In the genomic region with DNA sequence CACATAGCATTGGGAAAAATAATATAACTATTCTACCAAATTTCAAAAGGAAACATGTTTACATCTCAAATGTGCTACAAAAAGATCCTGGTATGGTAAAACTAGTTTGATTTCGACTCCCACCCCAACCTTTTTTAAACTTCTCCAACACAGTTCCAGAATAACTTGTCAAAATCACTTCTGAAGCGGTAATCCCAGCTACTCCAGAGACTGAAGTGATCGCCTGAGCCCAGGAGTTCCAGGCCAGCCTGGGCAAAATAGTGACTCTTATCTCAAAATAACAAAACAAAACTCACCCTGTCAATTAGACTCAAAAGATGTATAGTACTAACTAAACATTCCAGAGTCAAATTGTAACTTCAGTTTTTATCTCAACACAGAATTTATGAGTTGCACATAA, we compare ENCODE assay signal across 10 cellular contexts.
DNase-seq lines count a peak whose midpoint lies in the region; ATAC-seq, FAIRE-seq and TF ChIP-seq lines count a peak whose summit lies in the region.
"Had no signal": no experiment of that assay in that cellular context is flagged by ENCODE, and none has a peak within 500 bp of the region (broad histone marks: within the 10 kb centered on the region; RNA-seq: fewer than 3 reads in every experiment).

No MANE protein-coding gene starts in this region.

- H3K27me3 ChIP-seq in GM12878 (replicated peaks in 1 of 2; ENCODE audit: control insufficient read depth in 2 of 2, insufficient read depth in 2 of 2, low read length in 1 of 2): no peaks in the 10 kb centered on the region
- no peaks in the 10 kb centered on the region for H3K27me3 ChIP-seq in tibial nerve

- peaks cover 37% of the 10 kb centered on the region for H3K4me1 Mint-ChIP-seq in activated T-cell treated with anti-CD3 and anti-CD28 coated beads, Interleukin-2, amount 50 U/mL, for 4 hours (ENCODE audit: low read depth)
- H3K4me1 Mint-ChIP-seq in memory B cell: peaks cover 26% of the 10 kb centered on the region

- peak overlapping the region; percentile 68 for H3K9ac ChIP-seq in GM12878 (ENCODE audit: control insufficient read depth, insufficient read depth, low read length)

- RAD21 ChIA-PET in GM12878 (lab: Charles Lee; ENCODE audit: unreplicated experiment): interaction anchor here (1.5 to 2.8 kb wide), 4 partner anchors 8 to 64 kb away, joined by 3 to 25 read pairs (median 8); no protein-coding TSS in a partner anchor

- H3K4me3 Mint-ChIP-seq in activated T-cell treated with anti-CD3 and anti-CD28 coated beads, Interleukin-2, amount 50 U/mL, for 4 hours: peak overlapping the region; percentile 79
- H3K4me3 Mint-ChIP-seq in memory B cell: peak overlapping the region; percentile 68

- H3K36me3 ChIP-seq in GM12878 (ENCODE audit: control insufficient read depth in 2 of 2, insufficient read depth in 2 of 2, low read length in 1 of 2): no peaks in the 10 kb centered on the region
- no peaks in the 10 kb centered on the region for H3K36me3 ChIP-seq in tibial nerve

- peak overlapping the region; percentile 96 for H3K27ac Mint-ChIP-seq in memory B cell

- no TSS peak for BruUV-seq in GM12878 (replicated peaks; lab: Mats Ljungman, UMichigan)

- H3K27me3 Mint-ChIP-seq in activated T-cell treated with anti-CD3 and anti-CD28 coated beads, Interleukin-2, amount 50 U/mL, for 4 hours (ENCODE audit: low read depth): no peaks in the 10 kb centered on the region
- no peaks in the 10 kb centered on the region for H3K27me3 Mint-ChIP-seq in memory B cell

- no peak for DNase-seq in activated T-cell treated with anti-CD3 and anti-CD28 coated beads, Interleukin-2, amount 50 U/mL, for 4 hours
- DNase-seq in activated T-cell treated with anti-CD3 and anti-CD28 coated beads, Interleukin-2, amount 50 U/mL, for 1 hour: no peak
- DNase-seq in GM12878 (ENCODE audit: low read depth, low spot score) (no peak), memory B cell (ENCODE audit: low spot score in 2 of 2) (no peak), tibial nerve (ENCODE audit: low spot score in 2 of 2) (no peak), GM10248 (ENCODE audit: extremely low spot score) (no peak), NCI-H1105 treated with DMSO at 0.1 percent for 48 hours (lab: John Stamatoyannopoulos, UW) (no peak), DMS114 treated with DMSO at 0.1 percent for 48 hours (lab: John Stamatoyannopoulos, UW; ENCODE audit: unreplicated experiment) (no peak)
- DNase-seq: NCI-H2107 had no signal

- intact Hi-C loops in GM12878 (cut with micrococcal nuclease; ENCODE audit: unreplicated experiment): no loop called here

- H3K4me1 ChIP-seq in GM12878 (ENCODE audit: control insufficient read depth, insufficient read depth, low read length) (peaks cover 15% of the 10 kb centered on the region), tibial nerve (peaks cover 0 to 49% (median 17%) of the 10 kb centered on the region in 4 donors)

- TF ChIP-seq RAD21 in GM12878 (IDR thresholded peaks at IDR 0.05; ENCODE audit: insufficient read depth, low read depth, low read length): no peak

- H3K27ac ChIP-seq in GM12878 (ENCODE audit: control insufficient read depth, insufficient read depth) (peak overlapping the region; percentile 91), tibial nerve (peak overlapping the region; percentile 70 to 93 (median 80))
- H3K27ac ChIP-seq: VCaP had no signal

- TF ChIP-seq POLR2A in GM12878 (IDR thresholded peaks at IDR 0.05; ENCODE audit: low read depth, low read length) (no peak), tibial nerve (IDR thresholded peaks at IDR 0.05) (no peak)

- no peaks in the 10 kb centered on the region for H3K9me3 Mint-ChIP-seq in activated T-cell treated with anti-CD3 and anti-CD28 coated beads, Interleukin-2, amount 50 U/mL, for 4 hours
- no peaks in the 10 kb centered on the region for H3K9me3 Mint-ChIP-seq in memory B cell

- no peak overlapping the region; the same call in 1 of the 2 replicates for H2AFZ ChIP-seq in GM12878 (ENCODE audit: control insufficient read depth, low read depth, low read length)

- CTCF ChIA-PET in GM12878 (lab: Yijun Ruan, JAX) (interaction anchor here (1.3 to 2.8 kb wide), 6 partner anchors 13 to 87 kb away, joined by 4 to 15 read pairs (median 8); no protein-coding TSS in a partner anchor), GM10248 (lab: Yijun Ruan, JAX) (interaction anchor here (0.8 to 2.0 kb wide), 4 partner anchors 12 to 64 kb away, joined by 3 to 12 read pairs (median 10); no protein-coding TSS in a partner anchor)

- peaks cover 36% of the 10 kb centered on the region for H3K79me2 ChIP-seq in GM12878 (ENCODE audit: control insufficient read depth, insufficient read depth, low read length)

- SMC1A ChIA-PET in GM12878 (lab: Charles Lee; ENCODE audit: uncharacterized antibody, unreplicated experiment): interaction anchor here (0.9 to 6.1 kb wide), 11 partner anchors 9 to 83 kb away, joined by 3 to 45 read pairs (median 5); no protein-coding TSS in a partner anchor

- H3K9me3 ChIP-seq in GM12878 (replicated peaks; ENCODE audit: control insufficient read depth, insufficient read depth, low read length): no peaks in the 10 kb centered on the region
- H3K9me3 ChIP-seq in tibial nerve: no peaks in the 10 kb centered on the region

- TF ChIP-seq CTCF in GM12878 (IDR thresholded peaks at IDR 0.05 in 2 of 3, conservative IDR thresholded peaks at IDR 0.05 in 1 of 3; ENCODE audit: control insufficient read depth in 2 of 3, extremely low read depth in 1 of 3, insufficient read depth in 1 of 3, low read depth in 3 of 3, low read length in 3 of 3): no peak
- TF ChIP-seq CTCF in tibial nerve (IDR thresholded peaks at IDR 0.05): no peak
- TF ChIP-seq CTCF in GM10248 (IDR thresholded peaks at IDR 0.05; ENCODE audit: control extremely low read depth, extremely low read depth, low read depth, missing control alignments): no peak

- H3K36me3 Mint-ChIP-seq in activated T-cell treated with anti-CD3 and anti-CD28 coated beads, Interleukin-2, amount 50 U/mL, for 4 hours (ENCODE audit: insufficient read depth): peaks cover 4% of the 10 kb centered on the region
- no peaks in the 10 kb centered on the region for H3K36me3 Mint-ChIP-seq in memory B cell

- no peak for ATAC-seq in activated T-cell treated with anti-CD3 and anti-CD28 coated beads, Interleukin-2, amount 50 U/mL, for 4 hours
- ATAC-seq in GM12878: no peak
- ATAC-seq in memory B cell (ENCODE audit: low read depth): no peak

- H4K20me1 ChIP-seq in GM12878 (ENCODE audit: control insufficient read depth, insufficient read depth): no peaks in the 10 kb centered on the region

- in situ Hi-C loops in GM12878 (cut with MboI): no loop called here

- POLR2A ChIA-PET in GM12878 (lab: Charles Lee) (interaction anchor here (1.6 to 4.1 kb wide), 3 partner anchors 9 to 20 kb away, joined by 5 to 41 read pairs (median 6); no protein-coding TSS in a partner anchor), GM10248 (lab: Yijun Ruan, JAX) (no interaction called here)

- TF ChIP-seq EP300 in GM12878 (IDR thresholded peaks at IDR 0.05; ENCODE audit: borderline replicate concordance in 1 of 2, control insufficient read depth in 1 of 2, low read depth in 2 of 2, low read length in 2 of 2): no peak
- no peak for TF ChIP-seq EP300 in tibial nerve (IDR thresholded peaks at IDR 0.05)

- FAIRE-seq in GM12878 (lab: Jason Lieb, UNC): no peak

- WGBS in GM12878 (ENCODE audit: insufficient coverage, insufficient replicate concordance, low lambda C conversion rate, missing lambda C conversion rate): 84% methylated on average over 3 of the region's 3 CpGs
- 39 to 49% methylated on average over 3 of the region's 3 CpGs for WGBS in tibial nerve, 2 donors

- H3K4me3 ChIP-seq in GM12878: peak overlapping the region; percentile 66; the same call in 1 of the 2 replicates
- peak overlapping the region in 2 of 4 donors; percentile 30 to 45 for H3K4me3 ChIP-seq in tibial nerve

- H3K4me2 ChIP-seq in GM12878 (ENCODE audit: control insufficient read depth, insufficient read depth): peak overlapping the region; percentile 83

TF ChIP-seq in GM12878, 131 proteins besides CTCF, POLR2A, EP300 and RAD21 (continues in another document):
- TF ChIP-seq ZNF384 (IDR thresholded peaks at IDR 0.05; ENCODE audit: borderline replicate concordance, low read depth, low read length): no peak
- TF ChIP-seq FOS (IDR thresholded peaks at IDR 0.05; ENCODE audit: borderline replicate concordance, extremely low read depth, insufficient read length): no peak
- TF ChIP-seq, protein P1, sequence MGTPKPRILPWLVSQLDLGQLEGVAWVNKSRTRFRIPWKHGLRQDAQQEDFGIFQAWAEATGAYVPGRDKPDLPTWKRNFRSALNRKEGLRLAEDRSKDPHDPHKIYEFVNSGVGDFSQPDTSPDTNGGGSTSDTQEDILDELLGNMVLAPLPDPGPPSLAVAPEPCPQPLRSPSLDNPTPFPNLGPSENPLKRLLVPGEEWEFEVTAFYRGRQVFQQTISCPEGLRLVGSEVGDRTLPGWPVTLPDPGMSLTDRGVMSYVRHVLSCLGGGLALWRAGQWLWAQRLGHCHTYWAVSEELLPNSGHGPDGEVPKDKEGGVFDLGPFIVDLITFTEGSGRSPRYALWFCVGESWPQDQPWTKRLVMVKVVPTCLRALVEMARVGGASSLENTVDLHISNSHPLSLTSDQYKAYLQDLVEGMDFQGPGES (IDR thresholded peaks at IDR 0.05): no peak
- TF ChIP-seq BACH1 (IDR thresholded peaks at IDR 0.05; ENCODE audit: borderline replicate concordance): no peak
- TF ChIP-seq, protein P2, sequence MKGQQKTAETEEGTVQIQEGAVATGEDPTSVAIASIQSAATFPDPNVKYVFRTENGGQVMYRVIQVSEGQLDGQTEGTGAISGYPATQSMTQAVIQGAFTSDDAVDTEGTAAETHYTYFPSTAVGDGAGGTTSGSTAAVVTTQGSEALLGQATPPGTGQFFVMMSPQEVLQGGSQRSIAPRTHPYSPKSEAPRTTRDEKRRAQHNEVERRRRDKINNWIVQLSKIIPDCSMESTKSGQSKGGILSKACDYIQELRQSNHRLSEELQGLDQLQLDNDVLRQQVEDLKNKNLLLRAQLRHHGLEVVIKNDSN (IDR thresholded peaks at IDR 0.05; ENCODE audit: borderline replicate concordance, extremely low read length, insufficient read depth, low read depth, low read length): no peak
- TF ChIP-seq, protein P3, sequence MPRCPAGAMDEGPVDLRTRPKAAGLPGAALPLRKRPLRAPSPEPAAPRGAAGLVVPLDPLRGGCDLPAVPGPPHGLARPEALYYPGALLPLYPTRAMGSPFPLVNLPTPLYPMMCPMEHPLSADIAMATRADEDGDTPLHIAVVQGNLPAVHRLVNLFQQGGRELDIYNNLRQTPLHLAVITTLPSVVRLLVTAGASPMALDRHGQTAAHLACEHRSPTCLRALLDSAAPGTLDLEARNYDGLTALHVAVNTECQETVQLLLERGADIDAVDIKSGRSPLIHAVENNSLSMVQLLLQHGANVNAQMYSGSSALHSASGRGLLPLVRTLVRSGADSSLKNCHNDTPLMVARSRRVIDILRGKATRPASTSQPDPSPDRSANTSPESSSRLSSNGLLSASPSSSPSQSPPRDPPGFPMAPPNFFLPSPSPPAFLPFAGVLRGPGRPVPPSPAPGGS (IDR thresholded peaks at IDR 0.05; ENCODE audit: borderline replicate concordance, insufficient read depth, low read depth, low read length, poor library complexity, severe bottlenecking): no peak
- no peak for TF ChIP-seq RELA (IDR thresholded peaks at IDR 0.05; ENCODE audit: borderline replicate concordance, partially characterized antibody)
- TF ChIP-seq SP1 (IDR thresholded peaks at IDR 0.05; ENCODE audit: low read depth, low read length): no peak
- no peak for TF ChIP-seq STAT3 (IDR thresholded peaks at IDR 0.05; ENCODE audit: low read depth, low read length)
